ENCODE assay signal across 2 cellular contexts in the genomic region with DNA sequence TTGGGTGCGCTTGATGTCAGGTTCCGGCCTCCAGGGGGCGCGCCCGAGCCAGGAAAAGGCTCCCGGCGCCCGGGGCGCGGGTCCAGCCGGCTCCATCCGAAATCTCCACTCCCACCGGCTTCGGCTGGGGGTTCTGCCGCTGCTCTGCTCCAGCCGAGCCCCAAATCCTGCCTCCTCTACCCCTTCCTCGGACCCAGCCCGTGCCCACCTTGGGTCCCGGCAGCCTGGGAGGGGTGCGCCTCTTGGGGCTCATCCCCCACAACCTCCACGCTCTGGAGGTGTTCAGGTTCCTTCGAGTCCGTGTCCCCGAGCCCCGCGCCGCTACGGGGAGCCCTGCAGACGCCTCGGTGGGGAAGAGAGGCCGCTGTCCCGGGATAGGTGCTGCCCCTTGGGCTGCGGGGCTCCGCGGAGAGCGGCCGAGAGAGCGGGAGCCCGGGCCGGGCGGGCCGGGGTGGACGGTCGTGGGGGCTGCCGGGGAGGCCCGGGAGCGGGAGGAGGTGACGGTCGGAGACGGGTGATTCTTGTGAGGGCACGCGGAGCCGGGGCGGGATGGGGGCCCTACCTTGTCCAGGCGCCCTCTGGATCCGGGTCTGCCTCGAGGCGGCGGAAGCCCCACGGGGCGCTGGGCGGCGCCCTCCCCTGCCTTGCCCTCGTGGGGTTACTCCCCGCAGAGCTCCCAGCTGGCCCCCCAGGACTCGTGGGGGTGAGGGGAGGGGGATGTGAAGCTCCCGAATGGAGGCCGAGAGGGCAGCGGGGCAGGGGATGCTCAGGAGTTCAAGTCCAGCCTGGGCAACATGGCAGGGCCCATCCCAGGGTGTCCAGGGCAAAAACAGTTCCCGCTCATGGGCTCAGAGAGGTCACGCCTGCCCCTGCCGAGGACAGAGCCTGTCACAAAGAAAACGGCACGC.
TF ChIP-seq lines count a peak whose summit lies in the region.

No MANE protein-coding gene starts in this region.

TF ChIP-seq in A549, 52 proteins besides CTCF, POLR2A, EP300 and RAD21:
- TF ChIP-seq MAX (IDR thresholded peaks at IDR 0.05) (peak; percentile 18; the same call in 1 of the 2 replicates), JUN (IDR thresholded peaks at IDR 0.05) (peak in 1 of 2 experiments; percentile 26; a peak in 1 of 5 replicates), SMC3 (IDR thresholded peaks at IDR 0.05) (peak; percentile 77), RCOR1 (IDR thresholded peaks at IDR 0.05; ENCODE audit: low read depth, low read length) (no peak), RFX5 (IDR thresholded peaks at IDR 0.05) (no peak)
TF ChIP-seq in A549: peak in this region for 3.

TF ChIP-seq in HepG2, 621 proteins besides CTCF, POLR2A, EP300 and RAD21 (continues in another document):
- TF ChIP-seq ZBTB33 (CRISPR knock-in tag; IDR thresholded peaks at IDR 0.05) (no peak), FOXK1 (CRISPR knock-in tag; IDR thresholded peaks at IDR 0.05; ENCODE audit: borderline replicate concordance, low read depth) (no peak), ZNF407 (CRISPR knock-in tag; IDR thresholded peaks at IDR 0.05; ENCODE audit: not compliant biosample characterization) (peak; percentile 61), HES4 (CRISPR knock-in tag; IDR thresholded peaks at IDR 0.05; ENCODE audit: borderline replicate concordance) (no peak), ZNF337 (CRISPR knock-in tag; IDR thresholded peaks at IDR 0.05; ENCODE audit: borderline replicate concordance, low read depth) (no peak), TEAD3 (CRISPR knock-in tag; optimal IDR thresholded peaks at IDR 0.05; ENCODE audit: borderline replicate concordance) (peak; percentile 6), SP4 (CRISPR knock-in tag; IDR thresholded peaks at IDR 0.05) (0 out of 2 replicates have a peak, but pooled peaks have one; percentile 31), ELF4 (CRISPR knock-in tag; IDR thresholded peaks at IDR 0.05; ENCODE audit: borderline replicate concordance) (no peak), ZFP91 (CRISPR knock-in tag; IDR thresholded peaks at IDR 0.05; ENCODE audit: borderline replicate concordance) (peak; percentile 48; the same call in 1 of the 2 replicates), LCORL (IDR thresholded peaks at IDR 0.05) (no peak), LCORL (CRISPR knock-in tag; IDR thresholded peaks at IDR 0.05) (peak; percentile 27; the same call in 1 of the 2 replicates), RXRA (CRISPR knock-in tag; IDR thresholded peaks at IDR 0.05) (0 out of 2 replicates have a peak, but pooled peaks have one; percentile 34), ZNF350 (CRISPR knock-in tag; IDR thresholded peaks at IDR 0.05; ENCODE audit: borderline replicate concordance, low read depth) (0 out of 2 replicates have a peak, but pooled peaks have one; percentile 32), ZNF331 (CRISPR knock-in tag; IDR thresholded peaks at IDR 0.05) (no peak), DDIT3 (CRISPR knock-in tag; IDR thresholded peaks at IDR 0.05) (no peak), ZNF543 (CRISPR knock-in tag; IDR thresholded peaks at IDR 0.05) (0 out of 2 replicates have a peak, but pooled peaks have one; percentile 31), ZBTB49 (CRISPR knock-in tag; IDR thresholded peaks at IDR 0.05; ENCODE audit: borderline replicate concordance) (no peak), KDM4B (CRISPR knock-in tag; IDR thresholded peaks at IDR 0.05) (no peak), ZMYM3 (CRISPR knock-in tag; IDR thresholded peaks at IDR 0.05) (0 out of 2 replicates have a peak, but pooled peaks have one; percentile 16), ZNF766 (CRISPR knock-in tag; IDR thresholded peaks at IDR 0.05; ENCODE audit: borderline replicate concordance) (no peak)
- TF ChIP-seq, protein P1, sequence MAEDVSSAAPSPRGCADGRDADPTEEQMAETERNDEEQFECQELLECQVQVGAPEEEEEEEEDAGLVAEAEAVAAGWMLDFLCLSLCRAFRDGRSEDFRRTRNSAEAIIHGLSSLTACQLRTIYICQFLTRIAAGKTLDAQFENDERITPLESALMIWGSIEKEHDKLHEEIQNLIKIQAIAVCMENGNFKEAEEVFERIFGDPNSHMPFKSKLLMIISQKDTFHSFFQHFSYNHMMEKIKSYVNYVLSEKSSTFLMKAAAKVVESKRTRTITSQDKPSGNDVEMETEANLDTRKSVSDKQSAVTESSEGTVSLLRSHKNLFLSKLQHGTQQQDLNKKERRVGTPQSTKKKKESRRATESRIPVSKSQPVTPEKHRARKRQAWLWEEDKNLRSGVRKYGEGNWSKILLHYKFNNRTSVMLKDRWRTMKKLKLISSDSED (CRISPR knock-in tag; IDR thresholded peaks at IDR 0.05) = no peak
- TF ChIP-seq, protein P2, sequence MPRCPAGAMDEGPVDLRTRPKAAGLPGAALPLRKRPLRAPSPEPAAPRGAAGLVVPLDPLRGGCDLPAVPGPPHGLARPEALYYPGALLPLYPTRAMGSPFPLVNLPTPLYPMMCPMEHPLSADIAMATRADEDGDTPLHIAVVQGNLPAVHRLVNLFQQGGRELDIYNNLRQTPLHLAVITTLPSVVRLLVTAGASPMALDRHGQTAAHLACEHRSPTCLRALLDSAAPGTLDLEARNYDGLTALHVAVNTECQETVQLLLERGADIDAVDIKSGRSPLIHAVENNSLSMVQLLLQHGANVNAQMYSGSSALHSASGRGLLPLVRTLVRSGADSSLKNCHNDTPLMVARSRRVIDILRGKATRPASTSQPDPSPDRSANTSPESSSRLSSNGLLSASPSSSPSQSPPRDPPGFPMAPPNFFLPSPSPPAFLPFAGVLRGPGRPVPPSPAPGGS (CRISPR knock-in tag; IDR thresholded peaks at IDR 0.05) = 0 out of 2 replicates have a peak, but pooled peaks have one; percentile 60
- TF ChIP-seq, protein P3, sequence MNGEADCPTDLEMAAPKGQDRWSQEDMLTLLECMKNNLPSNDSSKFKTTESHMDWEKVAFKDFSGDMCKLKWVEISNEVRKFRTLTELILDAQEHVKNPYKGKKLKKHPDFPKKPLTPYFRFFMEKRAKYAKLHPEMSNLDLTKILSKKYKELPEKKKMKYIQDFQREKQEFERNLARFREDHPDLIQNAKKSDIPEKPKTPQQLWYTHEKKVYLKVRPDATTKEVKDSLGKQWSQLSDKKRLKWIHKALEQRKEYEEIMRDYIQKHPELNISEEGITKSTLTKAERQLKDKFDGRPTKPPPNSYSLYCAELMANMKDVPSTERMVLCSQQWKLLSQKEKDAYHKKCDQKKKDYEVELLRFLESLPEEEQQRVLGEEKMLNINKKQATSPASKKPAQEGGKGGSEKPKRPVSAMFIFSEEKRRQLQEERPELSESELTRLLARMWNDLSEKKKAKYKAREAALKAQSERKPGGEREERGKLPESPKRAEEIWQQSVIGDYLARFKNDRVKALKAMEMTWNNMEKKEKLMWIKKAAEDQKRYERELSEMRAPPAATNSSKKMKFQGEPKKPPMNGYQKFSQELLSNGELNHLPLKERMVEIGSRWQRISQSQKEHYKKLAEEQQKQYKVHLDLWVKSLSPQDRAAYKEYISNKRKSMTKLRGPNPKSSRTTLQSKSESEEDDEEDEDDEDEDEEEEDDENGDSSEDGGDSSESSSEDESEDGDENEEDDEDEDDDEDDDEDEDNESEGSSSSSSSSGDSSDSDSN (CRISPR knock-in tag; IDR thresholded peaks at IDR 0.05) = peak; percentile 45; the same call in 1 of the 2 replicates
